ENCODE assay signal across 24 cellular contexts in the genomic region with DNA sequence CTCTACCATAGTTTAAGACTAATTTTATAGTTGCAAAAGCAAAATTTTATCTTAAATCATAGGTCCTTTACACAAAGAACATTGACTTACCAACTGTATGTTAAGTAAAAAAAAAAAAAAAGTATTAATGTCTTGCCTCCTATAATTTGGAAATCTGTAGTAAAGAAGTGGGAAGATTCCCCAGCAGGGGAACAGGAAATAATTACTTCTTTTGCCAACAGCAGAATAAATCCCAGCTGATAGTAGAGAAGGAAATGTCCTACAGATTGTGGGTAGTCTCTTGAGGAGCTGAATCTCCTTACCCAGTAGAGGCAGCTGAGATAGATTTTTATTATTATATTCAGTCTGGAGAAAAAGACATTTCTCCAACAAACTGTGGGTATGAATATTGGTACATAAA.
A peak's percentile ranks its signal among the peaks of the same experiment; 100 is the strongest.
DNase-seq lines count a peak whose midpoint lies in the region; ATAC-seq lines count a peak whose summit lies in the region.
"Had no signal": no experiment of that assay in that cellular context is flagged by ENCODE, and none has a peak within 500 bp of the region (broad histone marks: within the 10 kb centered on the region; RNA-seq: fewer than 3 reads in every experiment).

No MANE protein-coding gene starts in this region.

- H3K36me3 ChIP-seq in SK-N-MC (ENCODE audit: insufficient read depth, low read length) = no peaks in the 10 kb centered on the region
- H3K36me3 ChIP-seq: BE2C, BLaER1 had no signal

- peak overlapping the region; percentile 20; the same call in 1 of the 2 replicates for H3K27ac ChIP-seq in SK-N-MC
- H3K27ac ChIP-seq: 22Rv1, A549, BLaER1 had no signal

- H3K4me1 Mint-ChIP-seq in activated T-cell treated with anti-CD3 and anti-CD28 coated beads, Interleukin-2, amount 50 U/mL, for 72 hours (ENCODE audit: low read depth) = no peaks in the 10 kb centered on the region
- H3K4me1 Mint-ChIP-seq in activated T-cell treated with anti-CD3 and anti-CD28 coated beads, Interleukin-2, amount 50 U/mL, for 4 hours (ENCODE audit: low read depth) = no peaks in the 10 kb centered on the region
- H3K4me1 Mint-ChIP-seq: CD14-positive monocyte; CD4-positive, alpha-beta memory T cell; CD4-positive, CD25-positive, alpha-beta regulatory T cell; CD8-positive, alpha-beta memory T cell had no signal

- no peak for DNase-seq in activated T-cell treated with anti-CD3 and anti-CD28 coated beads, Interleukin-2, amount 50 U/mL, for 72 hours
- no peak for DNase-seq in activated T-cell treated with anti-CD3 and anti-CD28 coated beads, Interleukin-2, amount 50 U/mL, for 4 hours
- DNase-seq in SK-N-MC (ENCODE audit: low read depth, low spot score) (peak; percentile 77), OCI-M2 (lab: John Stamatoyannopoulos, UW; ENCODE audit: unreplicated experiment) (no peak), NCI-H2171 treated with DMSO at 0.1 percent for 48 hours (lab: John Stamatoyannopoulos, UW) (no peak)
- DNase-seq: ACHN; BE2C; C1 segment of cervical spinal cord; CD4-positive, alpha-beta memory T cell; CD4-positive, CD25-positive, alpha-beta regulatory T cell; CD8-positive, alpha-beta memory T cell; COR-L47; DMS 273 treated with DMSO at 0.1 percent for 48 hours; DMS153; DMS53; DMS79; DND-41; EL; GDM1 had no signal

- no peaks in the 10 kb centered on the region for H3K9me3 ChIP-seq in SK-N-MC (ENCODE audit: low read depth, low read length)
- H3K9me3 ChIP-seq: A549, BE2C, BLaER1 had no signal

- H3K9me3 Mint-ChIP-seq in activated T-cell treated with anti-CD3 and anti-CD28 coated beads, Interleukin-2, amount 50 U/mL, for 72 hours = peaks cover 0 to 1% of the 10 kb centered on the region in 2 donors
- H3K9me3 Mint-ChIP-seq in activated T-cell treated with anti-CD3 and anti-CD28 coated beads, Interleukin-2, amount 50 U/mL, for 4 hours = no peaks in the 10 kb centered on the region

- no peak overlapping the region for H3K9ac ChIP-seq in SK-N-MC (ENCODE audit: insufficient read length)
- H3K9ac ChIP-seq: BLaER1 had no signal

- peak overlapping the region; percentile 35 for H3K27ac Mint-ChIP-seq in activated T-cell treated with anti-CD3 and anti-CD28 coated beads, Interleukin-2, amount 50 U/mL, for 72 hours
- H3K27ac Mint-ChIP-seq: CD14-positive monocyte; CD4-positive, alpha-beta memory T cell; CD4-positive, CD25-positive, alpha-beta regulatory T cell; CD8-positive, alpha-beta memory T cell had no signal

- no peaks in the 10 kb centered on the region for H3K36me3 Mint-ChIP-seq in activated T-cell treated with anti-CD3 and anti-CD28 coated beads, Interleukin-2, amount 50 U/mL, for 72 hours (ENCODE audit: insufficient read depth in 2 of 2)
- H3K36me3 Mint-ChIP-seq in activated T-cell treated with anti-CD3 and anti-CD28 coated beads, Interleukin-2, amount 50 U/mL, for 4 hours (ENCODE audit: insufficient read depth) = no peaks in the 10 kb centered on the region
- H3K36me3 Mint-ChIP-seq: CD14-positive monocyte; CD4-positive, alpha-beta memory T cell; CD4-positive, CD25-positive, alpha-beta regulatory T cell; CD8-positive, alpha-beta memory T cell had no signal

- no peaks in the 10 kb centered on the region for H3K27me3 Mint-ChIP-seq in activated T-cell treated with anti-CD3 and anti-CD28 coated beads, Interleukin-2, amount 50 U/mL, for 72 hours (ENCODE audit: low read depth)
- no peaks in the 10 kb centered on the region for H3K27me3 Mint-ChIP-seq in activated T-cell treated with anti-CD3 and anti-CD28 coated beads, Interleukin-2, amount 50 U/mL, for 4 hours (ENCODE audit: low read depth)
- H3K27me3 Mint-ChIP-seq: CD4-positive, alpha-beta memory T cell; CD4-positive, CD25-positive, alpha-beta regulatory T cell had no signal

- peak overlapping the region; percentile 32 for H3K4me3 ChIP-seq in SK-N-MC
- H3K4me3 ChIP-seq: A549, BLaER1, GM12878 had no signal

- H3K4me3 Mint-ChIP-seq in activated T-cell treated with anti-CD3 and anti-CD28 coated beads, Interleukin-2, amount 50 U/mL, for 72 hours = no peak overlapping the region
- H3K4me3 Mint-ChIP-seq in activated T-cell treated with anti-CD3 and anti-CD28 coated beads, Interleukin-2, amount 50 U/mL, for 4 hours = no peak overlapping the region
- H3K4me3 Mint-ChIP-seq: CD14-positive monocyte; CD4-positive, alpha-beta memory T cell; CD4-positive, CD25-positive, alpha-beta regulatory T cell; CD8-positive, alpha-beta memory T cell had no signal

- no peak for ATAC-seq in activated T-cell treated with anti-CD3 and anti-CD28 coated beads, Interleukin-2, amount 50 U/mL, for 72 hours (replicated peaks in 1 of 2)
- no peak for ATAC-seq in activated T-cell treated with anti-CD3 and anti-CD28 coated beads, Interleukin-2, amount 50 U/mL, for 4 hours
- ATAC-seq: A549, GM12878 had no signal
